Comparison of ENCODE assay signal across 14 cellular contexts in the genomic region with DNA sequence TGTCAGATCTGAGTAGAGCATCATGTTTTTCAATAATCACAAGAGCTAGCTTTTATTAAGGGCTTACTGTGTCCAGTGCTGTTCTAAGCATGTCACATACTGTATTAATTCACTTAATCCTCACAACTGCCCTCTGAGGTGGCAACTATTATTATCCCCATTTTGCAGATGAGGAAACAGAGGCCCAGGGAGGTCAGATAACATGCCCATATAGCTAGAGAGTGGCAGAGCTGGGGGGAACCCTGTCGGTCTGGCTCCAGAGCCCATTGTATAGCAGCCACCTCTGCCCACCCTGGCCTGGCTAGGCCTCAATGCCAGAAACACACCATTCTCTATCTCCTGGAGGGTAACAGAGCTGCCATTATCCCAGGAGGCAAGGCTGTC.
DNase-seq lines count a peak whose midpoint lies in the region; ATAC-seq, FAIRE-seq and TF ChIP-seq lines count a peak whose summit lies in the region.
"Had no signal": no experiment of that assay in that cellular context is flagged by ENCODE, and none has a peak within 500 bp of the region (broad histone marks: within the 10 kb centered on the region; RNA-seq: fewer than 3 reads in every experiment).

No MANE protein-coding gene starts in this region.

- peaks cover 78% of the 10 kb centered on the region for H3K4me1 Mint-ChIP-seq in activated naive CD8-positive, alpha-beta T cell treated with anti-CD3 and anti-CD28 coated beads, Interleukin-2, amount 10 ng/mL, durations not matched to agents 7 days and 5 days
- H3K4me1 Mint-ChIP-seq in neural progenitor cell = peaks cover 54% of the 10 kb centered on the region

- H3K9me3 Mint-ChIP-seq in activated naive CD8-positive, alpha-beta T cell treated with anti-CD3 and anti-CD28 coated beads, Interleukin-2, amount 10 ng/mL, durations not matched to agents 7 days and 5 days = no peaks in the 10 kb centered on the region
- H3K9me3 Mint-ChIP-seq in neural progenitor cell = no peaks in the 10 kb centered on the region

- H3K27ac Mint-ChIP-seq in activated naive CD8-positive, alpha-beta T cell treated with anti-CD3 and anti-CD28 coated beads, Interleukin-2, amount 10 ng/mL, durations not matched to agents 7 days and 5 days = peak overlapping the region; percentile 94
- H3K27ac Mint-ChIP-seq in neural progenitor cell = no peak overlapping the region

- H3K4me1 ChIP-seq in BLaER1 treated with 17β-estradiol and CSF1 and Interleukin-3, amounts not matched to agents 10 nM and 100 nM = peaks cover 48 to 65% (median 59%) of the 10 kb centered on the region in 10 experiments
- H3K4me1 ChIP-seq in neural progenitor cell = peaks cover 44% of the 10 kb centered on the region

- H3K4me3 Mint-ChIP-seq in activated naive CD8-positive, alpha-beta T cell treated with anti-CD3 and anti-CD28 coated beads, Interleukin-2, amount 10 ng/mL, durations not matched to agents 7 days and 5 days = no peak overlapping the region
- no peak overlapping the region for H3K4me3 Mint-ChIP-seq in neural progenitor cell

- no peaks in the 10 kb centered on the region for H3K9me3 ChIP-seq in BLaER1 treated with 17β-estradiol and CSF1 and Interleukin-3, amounts not matched to agents 10 nM and 100 nM (replicated peaks in 1 of 11)
- H3K9me3 ChIP-seq in neural progenitor cell (ENCODE audit: low read depth) = no peaks in the 10 kb centered on the region
- H3K9me3 ChIP-seq: left lung had no signal

- no peak overlapping the region; a peak in 1 of 22 replicates for H3K9ac ChIP-seq in BLaER1 treated with 17β-estradiol and CSF1 and Interleukin-3, amounts not matched to agents 10 nM and 100 nM
- H3K9ac ChIP-seq in neural progenitor cell = no peak overlapping the region

- DNase-seq in activated naive CD8-positive, alpha-beta T cell treated with anti-CD3 and anti-CD28 coated beads, Interleukin-2, amount 10 ng/mL, durations not matched to agents 7 days and 5 days = no peak
- no peak for DNase-seq in neural progenitor cell (ENCODE audit: low spot score)
- no peak for DNase-seq in HTR-8/SVneo (ENCODE audit: insufficient read length, low spot score)
- DNase-seq in NCI-H1417 (lab: John Stamatoyannopoulos, UW) = no peak
- DNase-seq: activated gamma-delta T cell, DMS153, left lung, NCI-H2081, NCI-H774 had no signal

- H3K36me3 ChIP-seq in BLaER1 treated with 17β-estradiol and CSF1 and Interleukin-3, amounts not matched to agents 10 nM and 100 nM = no peaks in the 10 kb centered on the region
- no peaks in the 10 kb centered on the region for H3K36me3 ChIP-seq in neural progenitor cell
- H3K36me3 ChIP-seq: left lung had no signal

- POLR2A ChIA-PET in activated naive CD8-positive, alpha-beta T cell treated with anti-CD3 and anti-CD28 coated beads, Interleukin-2, amount 10 ng/mL, durations not matched to agents 7 days and 5 days (lab: Charles Lee) = interaction anchor here (0.9 to 3.1 kb wide), 3 partner anchors 23 to 113 kb away, joined by 3 to 10 read pairs (median 6); partner anchors contain the start of gene B3GNT2

- H3K79me2 ChIP-seq in neural progenitor cell (ENCODE audit: low read depth) = no peaks in the 10 kb centered on the region

- FAIRE-seq in HTR-8/SVneo (lab: Jason Lieb, UNC) = no peak
- FAIRE-seq: astrocyte had no signal

- H3F3A ChIP-seq in neural progenitor cell (ENCODE audit: low read depth) = peaks cover 14% of the 10 kb centered on the region

- no peaks in the 10 kb centered on the region for H3K27me3 Mint-ChIP-seq in activated naive CD8-positive, alpha-beta T cell treated with anti-CD3 and anti-CD28 coated beads, Interleukin-2, amount 10 ng/mL, durations not matched to agents 7 days and 5 days
- peaks cover 3% of the 10 kb centered on the region for H3K27me3 Mint-ChIP-seq in neural progenitor cell (ENCODE audit: insufficient read depth, low read depth)

- H3K27ac ChIP-seq in BLaER1 treated with 17β-estradiol and CSF1 and Interleukin-3, amounts not matched to agents 10 nM and 100 nM = peak overlapping the region in 3 of 11 experiments; percentile 9 to 42 (median 41); a peak in 4 of 22 replicates
- H3K27ac ChIP-seq in neural progenitor cell = no peak overlapping the region
- H3K27ac ChIP-seq: RWPE1 had no signal

- peak overlapping the region; percentile 33 to 74 (median 61); a peak in 21 of 22 replicates for H3K4me2 ChIP-seq in BLaER1 treated with 17β-estradiol and CSF1 and Interleukin-3, amounts not matched to agents 10 nM and 100 nM
- H3K4me2 ChIP-seq in neural progenitor cell = peak overlapping the region; percentile 20

- H3K27me3 ChIP-seq in BLaER1 treated with 17β-estradiol and CSF1 and Interleukin-3, amounts not matched to agents 10 nM and 100 nM = no peaks in the 10 kb centered on the region
- no peaks in the 10 kb centered on the region for H3K27me3 ChIP-seq in neural progenitor cell
- H3K27me3 ChIP-seq: left lung had no signal

- peak; percentile 0 for ATAC-seq in GM19452 (IDR thresholded peaks at IDR 0.05; ENCODE audit: unreplicated experiment)
- no peak for ATAC-seq in activated naive CD8-positive, alpha-beta T cell treated with anti-CD3 and anti-CD28 coated beads, Interleukin-2, amount 10 ng/mL, durations not matched to agents 7 days and 5 days (ENCODE audit: low read depth)
- no peak for ATAC-seq in GM21526 (IDR thresholded peaks at IDR 0.05; ENCODE audit: low FRiP score, unreplicated experiment)
- ATAC-seq: left lung had no signal

- H2AFZ ChIP-seq in neural progenitor cell (replicated peaks) = peak overlapping the region; percentile 86

- no peak for TF ChIP-seq CTCF in neural progenitor cell (IDR thresholded peaks at IDR 0.05)

- H3K36me3 Mint-ChIP-seq in activated naive CD8-positive, alpha-beta T cell treated with anti-CD3 and anti-CD28 coated beads, Interleukin-2, amount 10 ng/mL, durations not matched to agents 7 days and 5 days = no peaks in the 10 kb centered on the region
- no peaks in the 10 kb centered on the region for H3K36me3 Mint-ChIP-seq in neural progenitor cell

- no peaks in the 10 kb centered on the region for H4K20me1 ChIP-seq in BLaER1 treated with 17β-estradiol and CSF1 and Interleukin-3, amounts not matched to agents 10 nM and 100 nM
- H4K20me1 ChIP-seq in neural progenitor cell (ENCODE audit: low read depth) = no peaks in the 10 kb centered on the region

- no peak overlapping the region for H3K4me3 ChIP-seq in BLaER1 treated with 17β-estradiol and CSF1 and Interleukin-3, amounts not matched to agents 10 nM and 100 nM
- no peak overlapping the region for H3K4me3 ChIP-seq in neural progenitor cell
- H3K4me3 ChIP-seq: left lung had no signal
